ENCODE assay signal across 8 cellular contexts in the genomic region with DNA sequence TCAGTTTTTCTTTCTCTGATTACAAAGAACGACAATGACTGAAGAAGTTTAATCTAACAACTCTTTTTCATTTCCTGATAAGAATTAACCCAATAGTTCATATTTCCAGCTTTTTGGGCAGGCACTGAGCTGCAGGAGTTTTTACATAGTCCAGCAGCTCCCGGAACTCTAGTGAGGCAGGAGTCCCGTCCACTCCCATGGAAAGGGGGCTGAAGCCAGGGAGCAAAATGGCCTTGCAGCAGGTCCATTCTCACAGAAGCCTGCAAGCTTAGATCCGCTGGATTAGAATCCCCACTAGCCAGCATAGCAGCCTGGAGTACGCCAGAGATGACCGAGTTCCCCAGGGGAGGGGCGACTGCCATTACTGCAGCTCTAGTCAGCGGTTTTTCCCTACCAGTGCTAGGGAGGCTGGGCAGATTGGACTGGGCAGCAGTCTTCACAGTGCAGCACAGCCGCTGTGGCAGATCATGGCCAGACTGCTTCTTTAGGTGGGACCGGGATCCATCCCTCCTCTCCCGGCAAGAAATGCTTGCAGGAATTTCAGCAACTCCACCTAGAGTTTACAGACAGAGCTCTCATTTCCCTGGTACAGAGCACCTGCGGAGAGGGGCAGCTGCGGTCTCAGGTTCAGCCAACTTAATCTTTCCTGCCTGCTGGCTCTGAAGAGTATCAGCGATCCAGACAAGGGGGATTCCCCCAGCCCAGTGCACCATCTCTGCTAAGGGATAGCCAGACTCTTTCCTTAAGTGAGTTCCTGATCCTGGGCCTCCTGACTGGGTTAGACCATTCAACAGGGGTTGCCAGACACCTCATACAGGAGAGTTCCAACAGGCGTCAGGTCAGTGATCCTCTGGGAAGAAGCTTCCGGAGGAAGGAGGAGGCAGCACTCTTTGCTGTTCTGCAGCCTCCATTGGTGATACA. TPM values are rescaled to one million over a fixed set of nuclear protein-coding genes. Genes with fewer than 3 reads are reported as not detected.
A peak's percentile ranks its signal among the peaks of the same experiment; 100 is the strongest.
DNase-seq lines count a peak whose midpoint lies in the region; ATAC-seq and TF ChIP-seq lines count a peak whose summit lies in the region.

No MANE protein-coding gene starts in this region.

- H2AFZ ChIP-seq in Karpas-422 (ENCODE audit: low read length), result peak overlapping the region; percentile 73

- CTCF ChIA-PET in GM10248 (lab: Yijun Ruan, JAX), result interaction anchor here (1.1 to 2.9 kb wide), 4 partner anchors 12 to 144 kb away, joined by 3 to 12 read pairs (median 4); no protein-coding TSS in a partner anchor

- 0 out of 2 replicates have a peak, but pooled peaks cover 3% of the 10 kb centered on the region for H3K9me3 ChIP-seq in Karpas-422 (ENCODE audit: low read length)
- H3K9me3 ChIP-seq in spleen, result peaks cover 0 to 28% (median 25%) of the 10 kb centered on the region in 8 donors

- no peak for DNase-seq in GM12864 (ENCODE audit: low read depth)
- DNase-seq in Karpas-422, result no peak
- DNase-seq in activated naive CD8-positive, alpha-beta T cell treated with anti-CD3 and anti-CD28 coated beads for 36 hours, result no peak
- peak; percentile 20 for DNase-seq in iPS DF 19.7 (ENCODE audit: low read depth, low spot score)
- peak; percentile 81 for DNase-seq in spleen
- DNase-seq in globus pallidus (ENCODE audit: low spot score), result no peak
- DNase-seq in GM10248 (ENCODE audit: extremely low spot score), result no peak

- H3K4me3 ChIP-seq in GM12864 (ENCODE audit: low read depth, low read length), result peak overlapping the region; percentile 58; the same call in 1 of the 2 replicates
- H3K4me3 ChIP-seq in Karpas-422 (ENCODE audit: low read length), result peak overlapping the region; percentile 65
- H3K4me3 ChIP-seq in spleen, result peak overlapping the region; percentile 45 to 70 (median 52)

- H3K79me2 ChIP-seq in Karpas-422 (ENCODE audit: low read length), result no peaks in the 10 kb centered on the region

- no peak for TF ChIP-seq POLR2A in spleen (IDR thresholded peaks at IDR 0.05)

- H3K4me1 ChIP-seq in Karpas-422 (ENCODE audit: low read length), result peaks cover 15% of the 10 kb centered on the region
- peaks cover 20 to 42% (median 34%) of the 10 kb centered on the region in 6 donors for H3K4me1 ChIP-seq in spleen

- no peaks in the 10 kb centered on the region for H3K27me3 Mint-ChIP-seq in activated naive CD8-positive, alpha-beta T cell treated with anti-CD3 and anti-CD28 coated beads for 36 hours

- H3K4me1 Mint-ChIP-seq in activated naive CD8-positive, alpha-beta T cell treated with anti-CD3 and anti-CD28 coated beads for 36 hours, result peaks cover 33% of the 10 kb centered on the region

- no peak overlapping the region for H3K27ac ChIP-seq in Karpas-422 (ENCODE audit: low read length)
- H3K27ac ChIP-seq in spleen, result peak overlapping the region; percentile 90 to 95 (median 91)

- H3K9ac ChIP-seq in Karpas-422 (ENCODE audit: low read length), result peak overlapping the region; percentile 56; the same call in 1 of the 2 replicates

- H3K36me3 ChIP-seq in Karpas-422 (ENCODE audit: insufficient read depth, low read length) (no peaks in the 10 kb centered on the region), spleen (peaks cover 0 to 17% (median under 1%) of the 10 kb centered on the region in 6 donors)

- TF ChIP-seq CTCF in GM12864 (IDR thresholded peaks at IDR 0.05; ENCODE audit: low read depth, low read length, missing control alignments) (no peak), spleen (IDR thresholded peaks at IDR 0.05 in 8 of 11, conservative IDR thresholded peaks at IDR 0.05 in 3 of 11) (no peak), GM10248 (IDR thresholded peaks at IDR 0.05; ENCODE audit: control extremely low read depth, extremely low read depth, low read depth, missing control alignments) (no peak)

- 0 out of 2 replicates have a peak, but pooled peaks cover 4% of the 10 kb centered on the region for H3K9me2 ChIP-seq in Karpas-422 (replicated peaks; ENCODE audit: insufficient read depth, low read length)

- 74 to 86% (median 80%) methylated on average over 15 to 16 of the region's 16 CpGs for WGBS in spleen, 5 donors

- H3K4me2 ChIP-seq in Karpas-422 (ENCODE audit: low read depth, low read length, poor library complexity, severe bottlenecking), result peak overlapping the region; percentile 67

- peak overlapping the region; percentile 95 for H3K27ac Mint-ChIP-seq in activated naive CD8-positive, alpha-beta T cell treated with anti-CD3 and anti-CD28 coated beads for 36 hours

- intact Hi-C loops in spleen (cut with DNase I; ENCODE audit: low total_unique reads), result no loop called here

- H4K20me1 ChIP-seq in Karpas-422 (ENCODE audit: insufficient read depth, low read depth, low read length), result no peaks in the 10 kb centered on the region

- H3K36me3 Mint-ChIP-seq in activated naive CD8-positive, alpha-beta T cell treated with anti-CD3 and anti-CD28 coated beads for 36 hours, result peaks cover 39% of the 10 kb centered on the region

- H3K4me3 Mint-ChIP-seq in activated naive CD8-positive, alpha-beta T cell treated with anti-CD3 and anti-CD28 coated beads for 36 hours, result peak overlapping the region; percentile 90

- peaks cover 27% of the 10 kb centered on the region for H3K9me3 Mint-ChIP-seq in activated naive CD8-positive, alpha-beta T cell treated with anti-CD3 and anti-CD28 coated beads for 36 hours

- POLR2A ChIA-PET in GM10248 (lab: Yijun Ruan, JAX), result no interaction called here

- ATAC-seq in GM21825 (IDR thresholded peaks at IDR 0.05; ENCODE audit: unreplicated experiment), result no peak

- H3K27me3 ChIP-seq in Karpas-422 (ENCODE audit: low read length) (no peaks in the 10 kb centered on the region), spleen (replicated peaks in 1 of 7) (no peaks in the 10 kb centered on the region)

RNA-seq across cellular contexts. Expression of a gene that starts 0.7 kb away (rescaled TPM):
- 23.4 and 44.7 TPM in 2 replicates for total RNA-seq in Karpas-422 (2014; rRNA removed; shearing (Covaris generic); ENCODE audit: low replicate concordance)
- 10 to 100 TPM; 43.9 to 51.8 TPM for total RNA-seq in activated naive CD8-positive, alpha-beta T cell treated with anti-CD3 and anti-CD28 coated beads for 36 hours
- total RNA-seq in spleen, result 100 to 1,000 TPM; 112 to 309 (median 158) TPM
- 100 to 1,000 TPM in 2 of 3 donors, 10 to 100 TPM in 1; 98.1 to 116 (median 109) TPM for polyA plus RNA-seq in spleen

RNA-seq across cellular contexts. Expression of a gene that starts 53.9 kb away (rescaled TPM):
- not detected in 2 replicates for total RNA-seq in Karpas-422 (2014; rRNA removed; shearing (Covaris generic); ENCODE audit: low replicate concordance)
- total RNA-seq in activated naive CD8-positive, alpha-beta T cell treated with anti-CD3 and anti-CD28 coated beads for 36 hours, result not detected
- 10 to 100 TPM in 2 of 7 donors, 1 to 10 TPM in 5; 2.3 to 12.5 (median 4.9) TPM for total RNA-seq in spleen
- 1 to 10 TPM; 1.4 to 2.2 (median 2.0) TPM for polyA plus RNA-seq in spleen

Comparison
In these comparisons a context has a peak if more than half of its experiments do, and no peak if none do; other contexts are left out.
1. DNase-seq: peak in iPS DF 19.7 (single experiment) and spleen (single experiment); none in GM12864 (single experiment), Karpas-422 (single experiment), activated naive CD8-positive, alpha-beta T cell treated with anti-CD3 and anti-CD28 coated beads for 36 hours (single experiment), globus pallidus (single experiment) and GM10248 (single experiment).
2. Peak in every context shown above with its lines, with median percentiles within 50 percentile points of each other: H3K4me3 ChIP-seq.